In the genomic region with DNA sequence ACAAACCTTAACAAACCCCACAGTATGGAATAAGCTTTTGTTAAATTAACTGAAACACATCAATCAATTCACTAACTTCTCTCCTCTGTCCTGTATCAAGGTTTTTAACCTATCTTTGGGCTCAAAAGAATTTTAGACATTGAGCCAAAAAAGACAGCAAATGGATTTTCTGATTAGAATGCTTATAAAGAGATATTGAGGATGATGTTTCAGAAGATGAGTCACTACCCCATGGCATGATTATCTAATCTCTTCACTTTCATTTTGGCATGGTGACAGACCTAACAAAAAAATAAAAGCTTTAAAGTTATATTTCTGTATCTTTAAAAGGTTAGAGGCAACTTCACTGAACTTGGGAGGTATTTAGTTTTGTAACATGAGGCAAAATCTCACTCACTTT, we compare ENCODE assay signal across 15 cellular contexts. TPM values are rescaled to one million over a fixed set of nuclear protein-coding genes. Genes with fewer than 3 reads are reported as not detected.
"Had no signal": no experiment of that assay in that cellular context is flagged by ENCODE, and none has a peak within 500 bp of the region (broad histone marks: within the 10 kb centered on the region; RNA-seq: fewer than 3 reads in every experiment).

No MANE protein-coding gene starts in this region.

- H3K9me3 ChIP-seq: thyroid gland, uterus had no signal

- H3K4me3 Mint-ChIP-seq: naive thymus-derived CD4-positive, alpha-beta T cell; stimulated activated effector memory CD8-positive, alpha-beta T cell treated with anti-CD3 and anti-CD28 coated beads, Interleukin-12 subunit alpha, Interleukin-12 subunit beta, amount 100 ng/mL, for 72 hours had no signal

- H3K4me1 ChIP-seq: thyroid gland, uterus had no signal

- H3K4me3 ChIP-seq: lung, thyroid gland, uterus had no signal

- ATAC-seq: activated naive CD4-positive, alpha-beta T cell treated with anti-CD3 and anti-CD28 coated beads, Interleukin-2, amount 50 U/mL, for 72 hours; left colon; naive thymus-derived CD4-positive, alpha-beta T cell; stimulated activated effector memory CD8-positive, alpha-beta T cell treated with anti-CD3 and anti-CD28 coated beads, Interleukin-12 subunit alpha, Interleukin-12 subunit beta, amount 100 ng/mL, for 72 hours had no signal

- H3K27me3 ChIP-seq: brain microvascular endothelial cell, thyroid gland, uterus had no signal

- H3K36me3 ChIP-seq: brain microvascular endothelial cell, thyroid gland, uterus had no signal

- DNase-seq: activated effector memory CD4-positive, alpha-beta T cell treated with Interleukin-2 at 50 U/mL for 16 hours; activated T-cell treated with anti-CD3 and anti-CD28 coated beads, Interleukin-2, amount 50 U/mL, for 1 hour; brain microvascular endothelial cell; cerebellar nuclear complex; dermis blood vessel endothelial cell; erythroblast; hippocampal formation; left colon; naive thymus-derived CD4-positive, alpha-beta T cell; thyroid gland; uterus had no signal

- H3K27ac Mint-ChIP-seq: activated naive CD4-positive, alpha-beta T cell treated with anti-CD3 and anti-CD28 coated beads, Interleukin-2, amount 50 U/mL, for 72 hours; naive thymus-derived CD4-positive, alpha-beta T cell; stimulated activated effector memory CD8-positive, alpha-beta T cell treated with anti-CD3 and anti-CD28 coated beads, Interleukin-12 subunit alpha, Interleukin-12 subunit beta, amount 100 ng/mL, for 72 hours had no signal

- H3K27ac ChIP-seq: brain microvascular endothelial cell, thyroid gland, uterus had no signal

- H3K36me3 Mint-ChIP-seq: activated naive CD4-positive, alpha-beta T cell treated with anti-CD3 and anti-CD28 coated beads, Interleukin-2, amount 50 U/mL, for 72 hours; stimulated activated effector memory CD8-positive, alpha-beta T cell treated with anti-CD3 and anti-CD28 coated beads, Interleukin-12 subunit alpha, Interleukin-12 subunit beta, amount 100 ng/mL, for 72 hours had no signal

- H3K4me1 Mint-ChIP-seq: stimulated activated effector memory CD8-positive, alpha-beta T cell treated with anti-CD3 and anti-CD28 coated beads, Interleukin-12 subunit alpha, Interleukin-12 subunit beta, amount 100 ng/mL, for 72 hours had no signal

- H3K9me3 Mint-ChIP-seq: activated naive CD4-positive, alpha-beta T cell treated with anti-CD3 and anti-CD28 coated beads, Interleukin-2, amount 50 U/mL, for 72 hours; stimulated activated effector memory CD8-positive, alpha-beta T cell treated with anti-CD3 and anti-CD28 coated beads, Interleukin-12 subunit alpha, Interleukin-12 subunit beta, amount 100 ng/mL, for 72 hours had no signal

RNA-seq across cellular contexts. Expression of gene SGPP2, which starts 55.5 kb away (rescaled TPM):
- total RNA-seq: glomerular endothelial cell had no signal
